In genomic region chr2:168889635-168890005, GRCh38 we compare ENCODE assay signal across 8 cellular contexts. TPM values are rescaled to one million over a fixed set of nuclear protein-coding genes. Genes with fewer than 3 reads are reported as not detected.
A peak's percentile ranks its signal among the peaks of the same experiment; 100 is the strongest.
DNase-seq lines count a peak whose midpoint lies in the region; FAIRE-seq and TF ChIP-seq lines count a peak whose summit lies in the region.

No MANE protein-coding gene starts in this region.

- H2AFZ ChIP-seq in OCI-LY1 (ENCODE audit: low read length) = no peak overlapping the region

- no peaks in the 10 kb centered on the region for H3K9me2 ChIP-seq in OCI-LY1 (ENCODE audit: low read depth, low read length)

- peak overlapping the region; percentile 63 for H3K4me2 ChIP-seq in OCI-LY1 (ENCODE audit: low read length)

- peak; percentile 9 for DNase-seq in NCI-H146 (lab: John Stamatoyannopoulos, UW)
- DNase-seq in NCI-H146 treated with DMSO at 0.1 percent for 48 hours (lab: John Stamatoyannopoulos, UW; ENCODE audit: unreplicated experiment) = no peak
- DNase-seq in epithelial cell of esophagus (ENCODE audit: low read depth) = no peak
- peak; percentile 17 for DNase-seq in small intestine
- DNase-seq in kidney glomerular epithelial cell (lab: John Stamatoyannopoulos, UW) = no peak
- no peak for DNase-seq in NCI-H2171 (lab: John Stamatoyannopoulos, UW)
- no peak for DNase-seq in NCI-H2081 (lab: John Stamatoyannopoulos, UW)

- FAIRE-seq in small intestine (lab: Jason Lieb, UNC) = no peak

- no peaks in the 10 kb centered on the region for H3F3A ChIP-seq in OCI-LY1 (ENCODE audit: insufficient read depth, low read length)

- H3K79me2 ChIP-seq in OCI-LY1 (ENCODE audit: insufficient read depth, low read length) = peaks cover 10% of the 10 kb centered on the region

- H3K4me3 ChIP-seq in OCI-LY1 (ENCODE audit: low read depth, low read length, poor library complexity, severe bottlenecking) = peak overlapping the region; percentile 79
- peak overlapping the region; percentile 80 for H3K4me3 ChIP-seq in epithelial cell of esophagus (ENCODE audit: low read length)
- H3K4me3 ChIP-seq in small intestine (ENCODE audit: low read depth in 1 of 2, low read length in 2 of 2) = peak overlapping the region; percentile 24 to 76

- H3K27ac ChIP-seq in OCI-LY1 (ENCODE audit: low read depth, low read length, poor library complexity, severe bottlenecking) (peak overlapping the region; percentile 28), small intestine (ENCODE audit: low read depth in 1 of 2, low read length in 1 of 2) (no peak overlapping the region)

- no peaks in the 10 kb centered on the region for H4K20me1 ChIP-seq in OCI-LY1 (ENCODE audit: insufficient read depth, low read length)

- H3K9ac ChIP-seq in OCI-LY1 (ENCODE audit: low read length) = peak overlapping the region; percentile 85

- WGBS in small intestine, 3 donors = 12 to 29% (median 27%) methylated on average over 3 of the region's 3 CpGs

- H3K9me3 ChIP-seq in OCI-LY1 (ENCODE audit: low read length) (no peaks in the 10 kb centered on the region), small intestine (ENCODE audit: control insufficient read depth, low read depth) (no peaks in the 10 kb centered on the region)

- peaks cover 36% of the 10 kb centered on the region for H3K36me3 ChIP-seq in OCI-LY1 (ENCODE audit: insufficient read depth, low read length)
- no peaks in the 10 kb centered on the region for H3K36me3 ChIP-seq in small intestine (ENCODE audit: control insufficient read depth in 2 of 2, insufficient read depth in 2 of 2, low read length in 2 of 2)

- H3K27me3 ChIP-seq in OCI-LY1 (ENCODE audit: insufficient read depth, low read length) (no peaks in the 10 kb centered on the region), small intestine (ENCODE audit: control insufficient read depth in 2 of 2, insufficient read depth in 2 of 2, low read length in 2 of 2) (no peaks in the 10 kb centered on the region)

- H3K4me1 ChIP-seq in OCI-LY1 (ENCODE audit: insufficient read depth, low read length, severe bottlenecking) (peaks cover 14% of the 10 kb centered on the region), small intestine (ENCODE audit: control insufficient read depth in 2 of 2, insufficient read depth in 1 of 2, low read depth in 1 of 2, low read length in 1 of 2) (peaks cover 0 to 4% of the 10 kb centered on the region in 2 donors)

- TF ChIP-seq CTCF in OCI-LY1 (IDR thresholded peaks at IDR 0.05; ENCODE audit: low read length) = no peak
- no peak for TF ChIP-seq CTCF in epithelial cell of esophagus (IDR thresholded peaks at IDR 0.05; ENCODE audit: insufficient read depth, low read depth, low read length, missing control alignments)

RNA-seq across cellular contexts. Expression of gene SPC25, which starts 0.6 kb away (rescaled TPM):
- 10 to 100 TPM in 1 of 3 donors, 1 to 10 TPM in 2; 2.7 to 10.9 (median 3.0) TPM for polyA plus RNA-seq in small intestine

RNA-seq across cellular contexts. Expression of gene G6PC2, which starts 11.5 kb away (rescaled TPM):
- under 1 TPM in 1 of 3 donors, not detected in 2; 0.12 TPM for polyA plus RNA-seq in small intestine

Comparison
In these comparisons a context has a peak if more than half of its experiments do, and no peak if none do; other contexts are left out.
1. DNase-seq: peak in NCI-H146 (single experiment) and small intestine (single experiment); none in NCI-H146 treated with DMSO at 0.1 percent for 48 hours (single experiment), epithelial cell of esophagus (single experiment), kidney glomerular epithelial cell (single experiment), NCI-H2171 (single experiment) and NCI-H2081 (0 of 2).
2. Peak in every context shown above with its lines, with median percentiles within 50 percentile points of each other: H3K4me3 ChIP-seq.